In genomic region chr15:40405501-40406381, GRCh38 we compare ENCODE assay signal across 1 cellular context.
TF ChIP-seq lines count a peak whose summit lies in the region.

Gene IVD (plus strand): TSS chr15:40405795. CDS start chr15:40405828, 33 bp downstream.

TF ChIP-seq in H1, 55 proteins besides CTCF, POLR2A, EP300 and RAD21 (continued from another document):
- TF ChIP-seq HDAC6 (IDR thresholded peaks at IDR 0.05; ENCODE audit: low read depth, low read length) (no peak), TAF7 (optimal IDR thresholded peaks at IDR 0.05; ENCODE audit: borderline replicate concordance, low read depth, low read length) (peak; percentile 60), RNF2 (IDR thresholded peaks at IDR 0.05; ENCODE audit: borderline replicate concordance, low read depth, low read length, missing control alignments, poor library complexity, severe bottlenecking) (no peak), E2F6 (IDR thresholded peaks at IDR 0.05) (no peak; the same call in 1 of the 2 replicates), CHD1 (IDR thresholded peaks at IDR 0.05; ENCODE audit: low read depth, low read length) (no peak), SP2 (IDR thresholded peaks at IDR 0.05; ENCODE audit: low read length) (peak; percentile 64; the same call in 1 of the 2 replicates), BACH1 (IDR thresholded peaks at IDR 0.05; ENCODE audit: low read length) (no peak), CBX8 (IDR thresholded peaks at IDR 0.05; ENCODE audit: borderline replicate concordance, low read depth, low read length) (no peak), SP4 (IDR thresholded peaks at IDR 0.05; ENCODE audit: low read length) (no peak), SRF (IDR thresholded peaks at IDR 0.05; ENCODE audit: low read depth, low read length) (no peak), TAF1 (IDR thresholded peaks at IDR 0.05; ENCODE audit: low read depth, low read length) (peak; percentile 85), BRCA1 (IDR thresholded peaks at IDR 0.05; ENCODE audit: low read depth, low read length) (no peak), SUZ12 (IDR thresholded peaks at IDR 0.05; ENCODE audit: low read length) (no peak), CREB1 (IDR thresholded peaks at IDR 0.05) (no peak), USF2 (IDR thresholded peaks at IDR 0.05; ENCODE audit: low read length) (no peak), ZNF274 (IDR thresholded peaks at IDR 0.05; ENCODE audit: borderline replicate concordance, extremely low read depth, low read length) (no peak), YY1 (IDR thresholded peaks at IDR 0.05; ENCODE audit: low read depth, low read length) (peak; percentile 75), CBX5 (IDR thresholded peaks at IDR 0.05; ENCODE audit: low read depth, low read length) (no peak), CHD7 (IDR thresholded peaks at IDR 0.05; ENCODE audit: insufficient replicate concordance, low read length) (no peak), RFX5 (IDR thresholded peaks at IDR 0.05; ENCODE audit: borderline replicate concordance, low read depth, low read length) (no peak), SIRT6 (IDR thresholded peaks at IDR 0.05; ENCODE audit: low read length) (no peak), PHF8 (conservative IDR thresholded peaks at IDR 0.05; ENCODE audit: low read depth, low read length) (peak; percentile 91), NANOG (IDR thresholded peaks at IDR 0.05; ENCODE audit: insufficient read depth, low read depth, low read length, poor library complexity, severe bottlenecking) (no peak), RXRA (IDR thresholded peaks at IDR 0.05; ENCODE audit: insufficient read depth, low read depth, low read length) (no peak), TBP (IDR thresholded peaks at IDR 0.05; ENCODE audit: low read depth, low read length) (peak; percentile 87), POLR2AphosphoS5 (IDR thresholded peaks at IDR 0.05; ENCODE audit: low read depth, low read length) (peak; percentile 78), ATF3 (IDR thresholded peaks at IDR 0.05; ENCODE audit: insufficient read depth, low read depth, low read length) (no peak), GTF2F1 (IDR thresholded peaks at IDR 0.05; ENCODE audit: borderline replicate concordance, low read depth, low read length) (no peak), TEAD4 (IDR thresholded peaks at IDR 0.05; ENCODE audit: low read depth, low read length) (no peak), EGR1 (IDR thresholded peaks at IDR 0.05; ENCODE audit: borderline replicate concordance, low read depth, low read length) (peak; percentile 19; the same call in 1 of the 2 replicates), SIN3A (conservative IDR thresholded peaks at IDR 0.05 in 1 of 2, IDR thresholded peaks at IDR 0.05 in 1 of 2; ENCODE audit: low read depth in 1 of 2, low read length in 2 of 2) (no peak; a peak in 1 of 4 replicates), KDM1A (IDR thresholded peaks at IDR 0.05; ENCODE audit: borderline replicate concordance, low read length) (no peak), MAFK (IDR thresholded peaks at IDR 0.05; ENCODE audit: low read depth, low read length) (no peak), HDAC2 (IDR thresholded peaks at IDR 0.05; ENCODE audit: borderline replicate concordance in 1 of 2, low read depth in 2 of 2, low read length in 2 of 2) (peak in 1 of 2 experiments; percentile 76; a peak in 1 of 4 replicates), SIX5 (IDR thresholded peaks at IDR 0.05; ENCODE audit: low read depth, low read length) (no peak), TCF12 (IDR thresholded peaks at IDR 0.05; ENCODE audit: low read depth, low read length) (no peak), RBBP5 (IDR thresholded peaks at IDR 0.05; ENCODE audit: borderline replicate concordance, low read depth, low read length) (0 out of 2 replicates have a peak, but pooled peaks have one; percentile 46), SP1 (IDR thresholded peaks at IDR 0.05; ENCODE audit: low read depth, low read length) (peak; percentile 98), EZH2 (IDR thresholded peaks at IDR 0.05; ENCODE audit: low read depth, low read length, severe bottlenecking) (no peak)
